9 cellular contexts compared by ENCODE assay signal in genomic region chr2:169012191-169012792, GRCh38. TPM values are rescaled to one million over a fixed set of nuclear protein-coding genes. Genes with fewer than 3 reads are reported as not detected.
DNase-seq lines count a peak whose midpoint lies in the region; ATAC-seq, FAIRE-seq and TF ChIP-seq lines count a peak whose summit lies in the region.
"Not testable (repeated sequence)": the region's sequence is repeated elsewhere in the genome, so short reads cannot be mapped to it uniquely, and the experiment has no call there.
"Had no signal": no experiment of that assay in that cellular context is flagged by ENCODE, and none has a peak within 500 bp of the region (broad histone marks: within the 10 kb centered on the region; RNA-seq: fewer than 3 reads in every experiment).

No MANE protein-coding gene starts in this region.

- H3K9ac ChIP-seq in endothelial cell of umbilical vein (replicated peaks; ENCODE audit: extremely low read depth, insufficient read depth, low read length) = peak overlapping the region; percentile 37

- H3K4me3 ChIP-seq in endothelial cell of umbilical vein (replicated peaks in 1 of 3; ENCODE audit: insufficient read depth in 1 of 3, low read depth in 1 of 3, low read length in 3 of 3) = not testable (repeated sequence)

- DNase-seq in DMS53 (lab: John Stamatoyannopoulos, UW) = peak; percentile 76
- peak in 73 of 76 experiments; percentile 34 to 94 (median 77) for DNase-seq in HUDEP-2 (lab: John Stamatoyannopoulos, UW; ENCODE audit: unreplicated experiment in 76 of 76)
- peak; percentile 28 for DNase-seq in RPMI7951 (ENCODE audit: low read depth)
- DNase-seq in activated naive CD4-positive, alpha-beta T cell treated with anti-CD3 and anti-CD28 coated beads, Interleukin-2, amount 50 U/mL, for 72 hours (ENCODE audit: low spot score in 2 of 2); stimulated activated effector memory CD8-positive, alpha-beta T cell treated with anti-CD3 and anti-CD28 coated beads, Interleukin-12 subunit alpha, Interleukin-12 subunit beta, amount 100 ng/mL, for 72 hours (ENCODE audit: low spot score in 2 of 2): not testable (repeated sequence)
- peak; percentile 91 for DNase-seq in endothelial cell of umbilical vein (ENCODE audit: low read depth, low spot score)
- peak; percentile 50 for DNase-seq in left ventricle myocardium superior
- DNase-seq in lung microvascular endothelial cell (ENCODE audit: low read depth in 2 of 2) = peak; percentile 71 to 79

- peaks cover 33% of the 10 kb centered on the region for H3K4me1 ChIP-seq in endothelial cell of umbilical vein (ENCODE audit: control insufficient read depth, extremely low read depth, insufficient read depth, low read length)

- H3K27me3 ChIP-seq in endothelial cell of umbilical vein (ENCODE audit: control insufficient read depth in 2 of 2, insufficient read depth in 2 of 2, low read length in 2 of 2) = not testable (repeated sequence)

- TF ChIP-seq POLR2A in endothelial cell of umbilical vein (IDR thresholded peaks at IDR 0.05; ENCODE audit: low read depth, low read length) = peak; percentile 35

- not testable (repeated sequence) for H3K4me3 Mint-ChIP-seq in stimulated activated effector memory CD8-positive, alpha-beta T cell treated with anti-CD3 and anti-CD28 coated beads, Interleukin-12 subunit alpha, Interleukin-12 subunit beta, amount 100 ng/mL, for 72 hours

- CTCF ChIA-PET in endothelial cell of umbilical vein (lab: Charles Lee) = interaction anchor here (0.7 to 1.3 kb wide), 7 partner anchors 12 to 120 kb away, joined by 3 to 4 read pairs (median 3); no protein-coding TSS in a partner anchor

- peak; percentile 93 for FAIRE-seq in endothelial cell of umbilical vein (lab: Jason Lieb, UNC)

- not testable (repeated sequence) for H4K20me1 ChIP-seq in endothelial cell of umbilical vein (replicated peaks; ENCODE audit: control insufficient read depth, extremely low read depth, insufficient read depth, low read length)

- POLR2A ChIA-PET in endothelial cell of umbilical vein (lab: Charles Lee) = not testable (repeated sequence)

- H3K27ac ChIP-seq in endothelial cell of umbilical vein (ENCODE audit: insufficient read depth, low read depth, low read length) = peak overlapping the region; percentile 88

- H3K4me1 Mint-ChIP-seq in stimulated activated effector memory CD8-positive, alpha-beta T cell treated with anti-CD3 and anti-CD28 coated beads, Interleukin-12 subunit alpha, Interleukin-12 subunit beta, amount 100 ng/mL, for 72 hours = peaks cover 28% of the 10 kb centered on the region

- H3K36me3 ChIP-seq in endothelial cell of umbilical vein (ENCODE audit: control insufficient read depth in 2 of 2, extremely low read depth in 1 of 2, insufficient read depth in 2 of 2, low read length in 2 of 2) = not testable (repeated sequence)

- not testable (repeated sequence) for H3K9me1 ChIP-seq in endothelial cell of umbilical vein (replicated peaks; ENCODE audit: control insufficient read depth, extremely low read depth, insufficient read depth, low read length)

- dilution Hi-C loops in endothelial cell of umbilical vein (cut with MboI; ENCODE audit: extremely low pct_ligation_motif_present, low sequenced_read_pairs) = not testable (repeated sequence)

- H3K36me3 Mint-ChIP-seq in activated naive CD4-positive, alpha-beta T cell treated with anti-CD3 and anti-CD28 coated beads, Interleukin-2, amount 50 U/mL, for 72 hours; stimulated activated effector memory CD8-positive, alpha-beta T cell treated with anti-CD3 and anti-CD28 coated beads, Interleukin-12 subunit alpha, Interleukin-12 subunit beta, amount 100 ng/mL, for 72 hours: not testable (repeated sequence)

- peak; percentile 71 to 83 for ATAC-seq in activated naive CD4-positive, alpha-beta T cell treated with anti-CD3 and anti-CD28 coated beads, Interleukin-2, amount 50 U/mL, for 72 hours
- ATAC-seq in left ventricle myocardium superior = peak; percentile 99
- peak; percentile 97 for ATAC-seq in stimulated activated effector memory CD8-positive, alpha-beta T cell treated with anti-CD3 and anti-CD28 coated beads, Interleukin-12 subunit alpha, Interleukin-12 subunit beta, amount 100 ng/mL, for 72 hours

- H3K9me3 ChIP-seq in endothelial cell of umbilical vein (replicated peaks; ENCODE audit: control insufficient read depth, insufficient read depth, low read length) = not testable (repeated sequence)

- TF ChIP-seq CTCF in endothelial cell of umbilical vein (IDR thresholded peaks at IDR 0.05; ENCODE audit: extremely low read depth in 1 of 2, insufficient read depth in 1 of 2, low read depth in 1 of 2, low read length in 2 of 2) = not testable (repeated sequence)

- intact Hi-C loops in endothelial cell of umbilical vein (cut with micrococcal nuclease) = loop anchor here (1.0 kb wide), 2 partner anchors 11 to 19 kb away; no protein-coding TSS in a partner anchor
- intact Hi-C loops in left ventricle myocardium superior (cut with micrococcal nuclease) = not testable (repeated sequence)

- H3K79me2 ChIP-seq in endothelial cell of umbilical vein (ENCODE audit: control insufficient read depth, insufficient read depth, low read length) = not testable (repeated sequence)

- H3K27ac Mint-ChIP-seq in activated naive CD4-positive, alpha-beta T cell treated with anti-CD3 and anti-CD28 coated beads, Interleukin-2, amount 50 U/mL, for 72 hours = not testable (repeated sequence)
- H3K27ac Mint-ChIP-seq in stimulated activated effector memory CD8-positive, alpha-beta T cell treated with anti-CD3 and anti-CD28 coated beads, Interleukin-12 subunit alpha, Interleukin-12 subunit beta, amount 100 ng/mL, for 72 hours = peak overlapping the region; percentile 50

- TSS peak; percentile 90 for BruUV-seq in endothelial cell of umbilical vein (replicated peaks; lab: Mats Ljungman, UMichigan)

- H3K4me2 ChIP-seq in endothelial cell of umbilical vein (ENCODE audit: insufficient read depth, low read length) = not testable (repeated sequence)

- H2AFZ ChIP-seq in endothelial cell of umbilical vein (ENCODE audit: low read depth, low read length) = not testable (repeated sequence)

- peaks cover 0 to 13% of the 10 kb centered on the region in 2 donors for H3K9me3 Mint-ChIP-seq in activated naive CD4-positive, alpha-beta T cell treated with anti-CD3 and anti-CD28 coated beads, Interleukin-2, amount 50 U/mL, for 72 hours
- not testable (repeated sequence) for H3K9me3 Mint-ChIP-seq in stimulated activated effector memory CD8-positive, alpha-beta T cell treated with anti-CD3 and anti-CD28 coated beads, Interleukin-12 subunit alpha, Interleukin-12 subunit beta, amount 100 ng/mL, for 72 hours

TF ChIP-seq in endothelial cell of umbilical vein, 7 proteins besides CTCF, POLR2A, EP300 and RAD21:
- peak; percentile 94 for TF ChIP-seq GATA2 (IDR thresholded peaks at IDR 0.05; ENCODE audit: insufficient read depth, insufficient read length, low read depth, low read length)
- peak; percentile 97 for TF ChIP-seq POLR2AphosphoS5 (IDR thresholded peaks at IDR 0.05; ENCODE audit: insufficient read depth, low read depth, low read length)
- TF ChIP-seq JUN (IDR thresholded peaks at IDR 0.05; ENCODE audit: borderline replicate concordance, insufficient read depth, insufficient read length, low read depth) = peak; percentile 83
- TF ChIP-seq FOS (IDR thresholded peaks at IDR 0.05; ENCODE audit: borderline replicate concordance, insufficient read depth, low read length) = peak; percentile 98
- peak; percentile 90 for TF ChIP-seq MYC (IDR thresholded peaks at IDR 0.05; ENCODE audit: low read depth, low read length)

RNA-seq across cellular contexts. Expression of gene ABCB11, which starts 18.8 kb away (rescaled TPM):
- total RNA-seq in RPMI7951 (2014; rRNA removed; shearing (Covaris generic)) = not detected in 2 replicates
- total RNA-seq in activated naive CD4-positive, alpha-beta T cell treated with anti-CD3 and anti-CD28 coated beads, Interleukin-2, amount 50 U/mL, for 72 hours = not detected
- total RNA-seq in endothelial cell of umbilical vein = 0.44 and 0.58 TPM in 2 replicates
- polyA plus RNA-seq in endothelial cell of umbilical vein = 0.16 and 0.22 TPM in 2 replicates
- 0.19 and 0.21 TPM in 2 replicates for polyA plus RNA-seq in endothelial cell of umbilical vein (2011; cell fraction: cytosol; rRNA removed)
- polyA plus RNA-seq in endothelial cell of umbilical vein (2011; cell fraction: nucleus; rRNA removed) = 0.42 and 0.83 TPM in 2 replicates
- polyA plus RNA-seq in endothelial cell of umbilical vein (2012) = 0.15 and 0.20 TPM in 2 replicates
- 1.1 and 1.3 TPM in 2 replicates for polyA minus RNA-seq in endothelial cell of umbilical vein
- not detected for polyA minus RNA-seq in endothelial cell of umbilical vein (2011; cell fraction: cytosol; rRNA and poly(A)+ RNA removed)
- 2.1 and 2.4 TPM in 2 replicates for polyA minus RNA-seq in endothelial cell of umbilical vein (2011; cell fraction: nucleus; rRNA and poly(A)+ RNA removed)
- total RNA-seq in left ventricle myocardium superior = 0.25 TPM
- total RNA-seq in lung microvascular endothelial cell = under 0.01 TPM in 1 of 2 replicates, not detected in the other
- total RNA-seq: SJCRH30 had no signal

RNA-seq across cellular contexts. Expression of gene DHRS9, which starts 57.1 kb away (rescaled TPM):
- total RNA-seq in RPMI7951 (2014; rRNA removed; shearing (Covaris generic)) = not detected in 2 replicates
- 10 to 100 TPM in 1 of 2 donors, 1 to 10 TPM in 1; 5.9 to 11.5 TPM for total RNA-seq in activated naive CD4-positive, alpha-beta T cell treated with anti-CD3 and anti-CD28 coated beads, Interleukin-2, amount 50 U/mL, for 72 hours
- 0.32 TPM in 1 of 2 replicates, not detected in the other for total RNA-seq in endothelial cell of umbilical vein
- 0.32 and 0.40 TPM in 2 replicates for polyA plus RNA-seq in endothelial cell of umbilical vein
- 0.52 and 0.54 TPM in 2 replicates for polyA plus RNA-seq in endothelial cell of umbilical vein (2011; cell fraction: cytosol; rRNA removed)
- 0.38 and 0.64 TPM in 2 replicates for polyA plus RNA-seq in endothelial cell of umbilical vein (2011; cell fraction: nucleus; rRNA removed)
- 0.11 TPM in 1 of 2 replicates, not detected in the other for polyA plus RNA-seq in endothelial cell of umbilical vein (2012)
- polyA minus RNA-seq in endothelial cell of umbilical vein = 0.19 and 0.25 TPM in 2 replicates
- not detected for polyA minus RNA-seq in endothelial cell of umbilical vein (2011; cell fraction: cytosol; rRNA and poly(A)+ RNA removed)
- polyA minus RNA-seq in endothelial cell of umbilical vein (2011; cell fraction: nucleus; rRNA and poly(A)+ RNA removed) = 0.48 TPM in 1 of 2 replicates, not detected in the other
- 0.74 TPM for total RNA-seq in left ventricle myocardium superior
- total RNA-seq in lung microvascular endothelial cell = not detected in 2 replicates
- total RNA-seq: SJCRH30 had no signal
